ENCODE assay signal across 1 cellular context in the genomic region with DNA sequence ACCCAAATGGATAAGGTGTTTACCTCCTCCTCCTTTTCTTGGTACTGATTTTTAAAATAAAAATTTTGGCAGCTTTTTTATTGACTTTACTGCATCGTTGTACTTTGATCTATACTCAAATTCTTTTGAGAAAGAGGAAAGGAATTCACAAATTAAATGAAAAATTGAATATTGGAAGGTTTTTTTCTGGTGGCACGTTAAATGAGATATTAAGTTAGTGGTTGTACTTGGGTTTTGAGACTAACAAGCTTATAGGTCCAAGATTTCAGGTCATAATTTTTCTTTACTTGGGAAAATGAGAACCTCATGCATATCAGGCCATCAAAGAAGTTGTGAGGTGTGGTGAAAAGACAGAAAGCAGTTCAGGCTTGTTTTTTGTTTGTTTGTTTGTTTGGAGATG.
TF ChIP-seq lines count a peak whose summit lies in the region.

No MANE protein-coding gene starts in this region.

TF ChIP-seq in HCT116, 20 proteins besides CTCF, POLR2A, EP300 and RAD21 (continued from another document):
- TF ChIP-seq YY1 (IDR thresholded peaks at IDR 0.05; ENCODE audit: extremely low read depth, insufficient replicate concordance, low read depth, low read length) (no peak), ZFX (IDR thresholded peaks at IDR 0.05) (no peak), JUND (IDR thresholded peaks at IDR 0.05) (no peak), ZNF274 (IDR thresholded peaks at IDR 0.05; ENCODE audit: low read depth, low read length) (no peak), CBX3 (IDR thresholded peaks at IDR 0.05; ENCODE audit: low read depth) (no peak)
